Comparison of ENCODE assay signal across 22 cellular contexts in genomic region chr2:156918410-156918809, GRCh38.
DNase-seq lines count a peak whose midpoint lies in the region; ATAC-seq and TF ChIP-seq lines count a peak whose summit lies in the region.
"Had no signal": no experiment of that assay in that cellular context is flagged by ENCODE, and none has a peak within 500 bp of the region (broad histone marks: within the 10 kb centered on the region; RNA-seq: fewer than 3 reads in every experiment).

No MANE protein-coding gene starts in this region.

- H4K20me1 ChIP-seq in PC-3 (ENCODE audit: low read length): no peaks in the 10 kb centered on the region

- H3K4me1 Mint-ChIP-seq in endothelial cell (ENCODE audit: unreplicated experiment): peaks cover 3% of the 10 kb centered on the region

- H3K27ac Mint-ChIP-seq in endothelial cell (ENCODE audit: unreplicated experiment): peak overlapping the region; percentile 89
- H3K27ac Mint-ChIP-seq: activated T-helper 2 cell treated with anti-CD3 and anti-CD28 coated beads, Interferon-gamma antibody, Interleukin-2, Interleukin-4, amounts not matched to agents 10 μg/mL and 5 μg/mL and 100 μg/mL, durations not matched to agents 14 hours and 24 hours and 36 hours had no signal

- H3K36me3 ChIP-seq in PC-3 (ENCODE audit: low read depth, low read length): no peaks in the 10 kb centered on the region
- H3K36me3 ChIP-seq: gastrocnemius medialis, MG63, neutrophil, right lobe of liver, stomach, uterus had no signal

- BruUV-seq in PC-3 (replicated peaks; lab: Mats Ljungman, UMichigan): no TSS peak

- H3K79me2 ChIP-seq in PC-3 (ENCODE audit: low read length): no peaks in the 10 kb centered on the region

- H3K9me3 Mint-ChIP-seq in endothelial cell (ENCODE audit: unreplicated experiment): peaks cover 9% of the 10 kb centered on the region

- no peak overlapping the region for H3K9ac ChIP-seq in PC-3 (ENCODE audit: low read length)

- CTCF ChIA-PET in PC-3 (lab: Charles Lee): no interaction called here

- H3F3A ChIP-seq in PC-3 (ENCODE audit: low read length, unreplicated experiment): no peaks in the 10 kb centered on the region

- no peak overlapping the region for H2AFZ ChIP-seq in PC-3 (ENCODE audit: low read length)

- DNase-seq in DMS53 (lab: John Stamatoyannopoulos, UW) (peak; percentile 76), endothelial cell (ENCODE audit: low spot score) (no peak), kidney tubule cell (ENCODE audit: low spot score) (peak; percentile 72), COLO668 (lab: John Stamatoyannopoulos, UW; ENCODE audit: unreplicated experiment) (no peak), PC-3 (no peak)
- DNase-seq in activated CD4-positive, alpha-beta T cell treated with anti-CD3 and anti-CD28 coated beads, Interleukin-2, amount 50 U/mL, for 4 hours: no peak
- DNase-seq: activated CD4-positive, CD25-positive, alpha-beta regulatory T cell; activated CD8-positive, alpha-beta memory T cell treated with anti-CD3 and anti-CD28 coated beads for 24 hours; DMS79; gastrocnemius medialis; MG63; NCI-H1694; NCI-H446; right lobe of liver; stomach; uterus had no signal

- H3K4me3 Mint-ChIP-seq in endothelial cell (ENCODE audit: unreplicated experiment): no peak overlapping the region

- no peaks in the 10 kb centered on the region for H3K9me3 ChIP-seq in PC-3 (ENCODE audit: low read length)
- H3K9me3 ChIP-seq: gastrocnemius medialis, MG63, neutrophil, right lobe of liver, uterus had no signal

- TF ChIP-seq RAD21 in Ishikawa (IDR thresholded peaks at IDR 0.05; ENCODE audit: low read depth): no peak

- peak; percentile 62; the same call in 1 of the 2 replicates for TF ChIP-seq EP300 in Ishikawa (IDR thresholded peaks at IDR 0.05; ENCODE audit: borderline replicate concordance)

- TF ChIP-seq CTCF in endothelial cell (IDR thresholded peaks at IDR 0.05; ENCODE audit: unreplicated experiment) (no peak), PC-3 (conservative IDR thresholded peaks at IDR 0.05; ENCODE audit: low read depth, low read length) (no peak)

- no peak overlapping the region for H3K4me2 ChIP-seq in PC-3 (ENCODE audit: low read length)

- POLR2A ChIA-PET in PC-3 (lab: Charles Lee; ENCODE audit: unreplicated experiment): no interaction called here

- no peaks in the 10 kb centered on the region for H3K27me3 ChIP-seq in PC-3 (ENCODE audit: low read length)
- H3K27me3 ChIP-seq: gastrocnemius medialis, MG63, neutrophil, right lobe of liver, stomach, uterus had no signal

- no peaks in the 10 kb centered on the region for H3K27me3 Mint-ChIP-seq in endothelial cell (ENCODE audit: unreplicated experiment)

- peaks cover 9% of the 10 kb centered on the region for H3K36me3 Mint-ChIP-seq in endothelial cell (ENCODE audit: low read depth, unreplicated experiment)

- no peaks in the 10 kb centered on the region for H3K4me1 ChIP-seq in PC-3 (ENCODE audit: insufficient read depth, low read length)
- H3K4me1 ChIP-seq: gastrocnemius medialis, right lobe of liver, stomach, uterus had no signal

- no peaks in the 10 kb centered on the region for H3K9me2 ChIP-seq in PC-3 (replicated peaks; ENCODE audit: low read length)

- intact Hi-C loops in PC-3 (cut with micrococcal nuclease): no loop called here

- no peak overlapping the region for H3K4me3 ChIP-seq in PC-3 (ENCODE audit: low read length)
- H3K4me3 ChIP-seq: gastrocnemius medialis, MG63, right lobe of liver, stomach, uterus had no signal

- ATAC-seq in HG03139 (IDR thresholded peaks at IDR 0.05; ENCODE audit: unreplicated experiment): no peak
- ATAC-seq in PC-3: no peak
- ATAC-seq: gastrocnemius medialis, HCT116, right lobe of liver, Right ventricle myocardium inferior had no signal

- no peak overlapping the region for H3K27ac ChIP-seq in PC-3 (ENCODE audit: low read length)
- H3K27ac ChIP-seq: gastrocnemius medialis, neutrophil, right lobe of liver, stomach, uterus had no signal

TF ChIP-seq in Ishikawa, 13 proteins besides CTCF, POLR2A, EP300 and RAD21:
- no peak for TF ChIP-seq USF1 (IDR thresholded peaks at IDR 0.05)
- TF ChIP-seq TCF12 (IDR thresholded peaks at IDR 0.05; ENCODE audit: low read depth): 0 out of 2 replicates have a peak, but pooled peaks have one; percentile 28
- peak; percentile 62 for TF ChIP-seq MAX (IDR thresholded peaks at IDR 0.05)
- no peak for TF ChIP-seq YY1 (IDR thresholded peaks at IDR 0.05; ENCODE audit: low read depth)
- peak; percentile 78 for TF ChIP-seq FOXM1 (IDR thresholded peaks at IDR 0.05; ENCODE audit: borderline replicate concordance, low read depth)
- TF ChIP-seq CEBPB (IDR thresholded peaks at IDR 0.05): 0 out of 2 replicates have a peak, but pooled peaks have one; percentile 10
- TF ChIP-seq TEAD4 (IDR thresholded peaks at IDR 0.05): peak; percentile 80

Comparison
In these comparisons a context has a peak if more than half of its experiments do, and no peak if none do; other contexts are left out.
1. DNase-seq: peak in DMS53 (single experiment) and kidney tubule cell (single experiment); none in endothelial cell (single experiment), COLO668 (single experiment), activated CD4-positive, alpha-beta T cell treated with anti-CD3 and anti-CD28 coated beads, Interleukin-2, amount 50 U/mL, for 4 hours (0 of 2) and PC-3 (single experiment).